2 cellular contexts compared by ENCODE assay signal in the genomic region with DNA sequence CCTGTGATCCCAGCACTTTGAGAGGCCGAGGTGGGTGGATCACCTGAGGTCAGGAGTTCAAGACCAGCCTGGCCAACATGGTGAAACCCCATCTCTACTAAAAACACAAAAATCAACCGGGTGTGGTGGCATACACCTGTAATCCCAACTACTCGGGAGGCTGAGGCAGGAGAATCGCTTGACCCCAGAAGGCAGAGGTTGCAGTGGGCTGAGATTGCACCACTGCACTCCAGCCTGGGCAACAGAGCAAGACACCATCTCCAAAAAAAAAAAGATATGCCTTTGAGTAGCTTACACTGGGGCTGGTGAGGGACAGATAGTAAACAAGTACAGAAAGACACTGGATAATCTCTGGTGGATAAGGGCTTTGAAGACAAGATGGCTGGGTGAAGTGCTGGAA. TPM values are rescaled to one million over a fixed set of nuclear protein-coding genes. Genes with fewer than 3 reads are reported as not detected.
"Had no signal": no experiment of that assay in that cellular context is flagged by ENCODE, and none has a peak within 500 bp of the region (broad histone marks: within the 10 kb centered on the region; RNA-seq: fewer than 3 reads in every experiment).

No MANE protein-coding gene starts in this region.

RNA-seq across cellular contexts. Expression of a gene that starts 44.3 kb away (rescaled TPM):
- total RNA-seq: RPMI7951, SK-MEL-5 had no signal
